13 cellular contexts compared by ENCODE assay signal in the genomic region with DNA sequence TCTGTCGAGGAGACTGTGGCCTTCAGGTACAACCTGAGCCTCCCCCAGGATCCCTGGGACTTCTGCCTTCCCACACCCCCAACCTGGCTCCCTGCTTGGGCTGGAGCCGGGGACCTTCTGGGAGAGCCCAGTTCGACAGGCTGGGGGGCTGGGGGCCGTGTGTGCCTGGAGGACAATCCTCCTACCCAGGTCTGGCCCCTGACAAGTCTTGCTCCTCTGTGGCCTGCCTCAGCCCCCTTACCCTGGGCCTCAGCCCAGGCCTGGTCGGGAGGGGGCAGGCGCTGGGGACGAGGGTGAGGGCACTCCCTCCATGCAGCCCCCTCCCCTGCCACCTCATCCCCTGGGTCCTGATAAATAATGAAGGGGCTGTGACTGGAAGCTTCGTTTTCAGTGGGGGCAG. TPM values are rescaled to one million over a fixed set of nuclear protein-coding genes. Genes with fewer than 3 reads are reported as not detected.
DNase-seq lines count a peak whose midpoint lies in the region; ATAC-seq and TF ChIP-seq lines count a peak whose summit lies in the region.
"Had no signal": no experiment of that assay in that cellular context is flagged by ENCODE, and none has a peak within 500 bp of the region (broad histone marks: within the 10 kb centered on the region; RNA-seq: fewer than 3 reads in every experiment).

No MANE protein-coding gene starts in this region.

- H3K4me1 ChIP-seq in GM23338 (ENCODE audit: insufficient read depth) (peaks cover 58% of the 10 kb centered on the region), ascending aorta (peaks cover 17 to 43% of the 10 kb centered on the region in 2 donors), gastrocnemius medialis (peaks cover 50 to 58% of the 10 kb centered on the region in 2 donors)

- no peaks in the 10 kb centered on the region for H3K36me3 ChIP-seq in GM23338 (ENCODE audit: insufficient read depth)
- H3K36me3 ChIP-seq in ascending aorta, result no peaks in the 10 kb centered on the region
- H3K36me3 ChIP-seq in gastrocnemius medialis, result no peaks in the 10 kb centered on the region

- TF ChIP-seq CTCF in GM23338 (conservative IDR thresholded peaks at IDR 0.05; ENCODE audit: low read depth in 2 of 2), result no peak
- no peak for TF ChIP-seq CTCF in ascending aorta (IDR thresholded peaks at IDR 0.05)
- TF ChIP-seq CTCF in gastrocnemius medialis (IDR thresholded peaks at IDR 0.05 in 4 of 5, conservative IDR thresholded peaks at IDR 0.05 in 1 of 5), result no peak

- peak overlapping the region; percentile 66; the same call in 1 of the 2 replicates for H3K4me2 ChIP-seq in GM23338

- ATAC-seq in GM23338 (0 out of 3 replicates have a peak, but pooled peaks have one; percentile 0), gastrocnemius medialis (no peak), HG02938 (IDR thresholded peaks at IDR 0.05; ENCODE audit: unreplicated experiment) (no peak), HG03196 (IDR thresholded peaks at IDR 0.05; ENCODE audit: unreplicated experiment) (no peak)

- H3K4me3 ChIP-seq in GM23338 (peak overlapping the region; percentile 30; the same call in 1 of the 2 replicates), ascending aorta (no peak overlapping the region), gastrocnemius medialis (no peak overlapping the region)

- no peak overlapping the region; the same call in 2 of the 3 replicates for H3K4me3 Mint-ChIP-seq in GM23338

- no peaks in the 10 kb centered on the region for H3K9me2 ChIP-seq in GM23338 (ENCODE audit: insufficient read depth)

- no peaks in the 10 kb centered on the region for H3K9me3 ChIP-seq in ascending aorta
- H3K9me3 ChIP-seq in gastrocnemius medialis, result no peaks in the 10 kb centered on the region

- no peak overlapping the region for H3K27ac Mint-ChIP-seq in GM23338

- H3K79me2 ChIP-seq in GM23338 (replicated peaks; ENCODE audit: insufficient read depth), result no peaks in the 10 kb centered on the region

- H3K27ac ChIP-seq in GM23338 (ENCODE audit: low read depth) (no peak overlapping the region), ascending aorta (peak overlapping the region; percentile 43 to 97), gastrocnemius medialis (peak overlapping the region; percentile 93 to 99 (median 98))

- H3K27me3 ChIP-seq in GM23338 (ENCODE audit: insufficient read depth) (peaks cover 91% of the 10 kb centered on the region), ascending aorta (no peaks in the 10 kb centered on the region), gastrocnemius medialis (no peaks in the 10 kb centered on the region)

- 0 out of 2 replicates have a peak, but pooled peaks cover 11% of the 10 kb centered on the region for H3F3A ChIP-seq in GM23338 (replicated peaks; ENCODE audit: low read depth)

- H4K20me1 ChIP-seq in GM23338 (replicated peaks; ENCODE audit: insufficient read depth), result peaks cover 10% of the 10 kb centered on the region

- no peak for TF ChIP-seq POLR2A in gastrocnemius medialis (IDR thresholded peaks at IDR 0.05)

- intact Hi-C loops in ascending aorta (cut with DNase I) (no loop called here), gastrocnemius medialis (cut with DNase I; ENCODE audit: low total_unique reads) (no loop called here)

- DNase-seq in GM23338 (ENCODE audit: low spot score), result no peak
- DNase-seq in ascending aorta (ENCODE audit: low spot score in 2 of 2), result no peak
- peak; percentile 76 for DNase-seq in left kidney (ENCODE audit: low read depth, low spot score)
- no peak for DNase-seq in gastrocnemius medialis
- no peak for DNase-seq in central memory CD4-positive, alpha-beta T cell
- DNase-seq in OCI-M2 (lab: John Stamatoyannopoulos, UW; ENCODE audit: unreplicated experiment), result no peak
- DNase-seq: activated CD8-positive, alpha-beta memory T cell treated with anti-CD3 and anti-CD28 coated beads for 24 hours; HCEC 1CT; naive B cell; NCI-H2107; small intestine had no signal

- H3K36me3 Mint-ChIP-seq in GM23338 (ENCODE audit: low read depth), result no peaks in the 10 kb centered on the region; the same call in 2 of the 3 replicates
- H3K36me3 Mint-ChIP-seq: naive B cell had no signal

- in situ Hi-C loops in gastrocnemius medialis (cut with MboI; ENCODE audit: low sequenced_read_pairs in 4 of 4), result loop anchor here in 1 of 4 donors (10.0 kb wide), 1 partner anchor 95 kb away; the partner anchor contains the start of gene SLC38A10

- H3K27me3 Mint-ChIP-seq in GM23338 (ENCODE audit: insufficient read depth, low read depth, poor library complexity), result peaks cover 86% of the 10 kb centered on the region

- no peaks in the 10 kb centered on the region; the same call in 1 of the 3 replicates for H3K9me3 Mint-ChIP-seq in GM23338
- H3K9me3 Mint-ChIP-seq: naive B cell had no signal

- peaks cover 36% of the 10 kb centered on the region for H3K4me1 Mint-ChIP-seq in GM23338

- no peak overlapping the region for H2AFZ ChIP-seq in GM23338

TF ChIP-seq in GM23338, 12 proteins besides CTCF, POLR2A, EP300 and RAD21:
- TF ChIP-seq JUNB (IDR thresholded peaks at IDR 0.05; ENCODE audit: unreplicated experiment) (no peak), STAT1 (IDR thresholded peaks at IDR 0.05; ENCODE audit: unreplicated experiment) (no peak)
- TF ChIP-seq, protein P1, sequence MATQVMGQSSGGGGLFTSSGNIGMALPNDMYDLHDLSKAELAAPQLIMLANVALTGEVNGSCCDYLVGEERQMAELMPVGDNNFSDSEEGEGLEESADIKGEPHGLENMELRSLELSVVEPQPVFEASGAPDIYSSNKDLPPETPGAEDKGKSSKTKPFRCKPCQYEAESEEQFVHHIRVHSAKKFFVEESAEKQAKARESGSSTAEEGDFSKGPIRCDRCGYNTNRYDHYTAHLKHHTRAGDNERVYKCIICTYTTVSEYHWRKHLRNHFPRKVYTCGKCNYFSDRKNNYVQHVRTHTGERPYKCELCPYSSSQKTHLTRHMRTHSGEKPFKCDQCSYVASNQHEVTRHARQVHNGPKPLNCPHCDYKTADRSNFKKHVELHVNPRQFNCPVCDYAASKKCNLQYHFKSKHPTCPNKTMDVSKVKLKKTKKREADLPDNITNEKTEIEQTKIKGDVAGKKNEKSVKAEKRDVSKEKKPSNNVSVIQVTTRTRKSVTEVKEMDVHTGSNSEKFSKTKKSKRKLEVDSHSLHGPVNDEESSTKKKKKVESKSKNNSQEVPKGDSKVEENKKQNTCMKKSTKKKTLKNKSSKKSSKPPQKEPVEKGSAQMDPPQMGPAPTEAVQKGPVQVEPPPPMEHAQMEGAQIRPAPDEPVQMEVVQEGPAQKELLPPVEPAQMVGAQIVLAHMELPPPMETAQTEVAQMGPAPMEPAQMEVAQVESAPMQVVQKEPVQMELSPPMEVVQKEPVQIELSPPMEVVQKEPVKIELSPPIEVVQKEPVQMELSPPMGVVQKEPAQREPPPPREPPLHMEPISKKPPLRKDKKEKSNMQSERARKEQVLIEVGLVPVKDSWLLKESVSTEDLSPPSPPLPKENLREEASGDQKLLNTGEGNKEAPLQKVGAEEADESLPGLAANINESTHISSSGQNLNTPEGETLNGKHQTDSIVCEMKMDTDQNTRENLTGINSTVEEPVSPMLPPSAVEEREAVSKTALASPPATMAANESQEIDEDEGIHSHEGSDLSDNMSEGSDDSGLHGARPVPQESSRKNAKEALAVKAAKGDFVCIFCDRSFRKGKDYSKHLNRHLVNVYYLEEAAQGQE (IDR thresholded peaks at IDR 0.05; ENCODE audit: unreplicated experiment), result no peak
- TF ChIP-seq, protein P2, sequence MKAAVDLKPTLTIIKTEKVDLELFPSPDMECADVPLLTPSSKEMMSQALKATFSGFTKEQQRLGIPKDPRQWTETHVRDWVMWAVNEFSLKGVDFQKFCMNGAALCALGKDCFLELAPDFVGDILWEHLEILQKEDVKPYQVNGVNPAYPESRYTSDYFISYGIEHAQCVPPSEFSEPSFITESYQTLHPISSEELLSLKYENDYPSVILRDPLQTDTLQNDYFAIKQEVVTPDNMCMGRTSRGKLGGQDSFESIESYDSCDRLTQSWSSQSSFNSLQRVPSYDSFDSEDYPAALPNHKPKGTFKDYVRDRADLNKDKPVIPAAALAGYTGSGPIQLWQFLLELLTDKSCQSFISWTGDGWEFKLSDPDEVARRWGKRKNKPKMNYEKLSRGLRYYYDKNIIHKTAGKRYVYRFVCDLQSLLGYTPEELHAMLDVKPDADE (IDR thresholded peaks at IDR 0.05), result no peak

RNA-seq across cellular contexts. Expression of gene BAHCC1, which starts 5.2 kb away (rescaled TPM):
- 1.1 and 1.8 TPM in 2 replicates for total RNA-seq in GM23338 (2014; rRNA removed; shearing (Covaris generic))
- polyA plus RNA-seq in GM23338 (2016; fragmentation: Nextera tagmentation; extraction: Ambion mirVana), result 0.17 and 0.24 TPM in 2 replicates
- 29.1 TPM for total RNA-seq in ascending aorta
- total RNA-seq in gastrocnemius medialis, result 1 to 10 TPM; 2.5 to 8.4 (median 5.8) TPM
